Comparison of ENCODE assay signal across 14 cellular contexts in the genomic region with DNA sequence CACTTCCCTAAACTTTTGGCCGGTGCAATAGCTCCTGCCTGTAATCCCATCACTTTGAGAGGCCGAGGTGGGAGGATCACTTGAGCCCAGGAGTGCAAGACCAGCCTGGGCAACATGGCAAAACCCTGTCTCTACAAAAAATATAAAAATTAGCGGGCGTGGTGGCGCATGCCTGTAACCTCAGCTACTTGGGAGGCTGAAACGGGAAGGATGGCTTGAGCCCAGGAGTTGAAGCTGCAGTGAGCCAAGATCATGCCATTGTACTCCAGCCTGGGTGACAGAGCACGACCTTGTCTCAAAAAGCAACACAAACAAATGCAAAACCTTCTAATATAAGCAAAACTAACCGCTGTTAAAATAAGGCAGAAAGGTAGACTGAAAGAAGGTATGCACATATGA. TPM values are rescaled to one million over a fixed set of nuclear protein-coding genes. Genes with fewer than 3 reads are reported as not detected.
DNase-seq lines count a peak whose midpoint lies in the region; ATAC-seq and TF ChIP-seq lines count a peak whose summit lies in the region.
"Had no signal": no experiment of that assay in that cellular context is flagged by ENCODE, and none has a peak within 500 bp of the region (broad histone marks: within the 10 kb centered on the region; RNA-seq: fewer than 3 reads in every experiment).

No MANE protein-coding gene starts in this region.

- CTCF ChIA-PET in HCT116 (lab: Charles Lee), result interaction anchor here (1.1 to 1.9 kb wide), 4 partner anchors 21 to 145 kb away, joined by 3 to 8 read pairs (median 4); partner anchors contain the start of gene TMEM51
- CTCF ChIA-PET in WTC11 (lab: Charles Lee), result interaction anchor here (0.6 to 1.1 kb wide), 3 partner anchors 11 to 959 kb away, joined by 3 to 6 read pairs (median 4); partner anchors contain the start of gene TMEM51
- CTCF ChIA-PET in CD4-positive, alpha-beta memory T cell (lab: Charles Lee; ENCODE audit: partially characterized antibody), result no interaction called here

- no peaks in the 10 kb centered on the region for H3K36me3 ChIP-seq in HCT116 (ENCODE audit: control insufficient read depth in 1 of 2, insufficient read depth in 2 of 2, low read length in 2 of 2)
- H3K36me3 ChIP-seq in hepatocyte (replicated peaks; ENCODE audit: insufficient read depth, low read depth), result no peaks in the 10 kb centered on the region
- H3K36me3 ChIP-seq in skeletal muscle satellite cell (ENCODE audit: insufficient read depth, low read length), result no peaks in the 10 kb centered on the region
- H3K36me3 ChIP-seq in mesendoderm (ENCODE audit: control insufficient read depth, insufficient read depth, low read length), result no peaks in the 10 kb centered on the region
- H3K36me3 ChIP-seq in CD4-positive, alpha-beta memory T cell (ENCODE audit: insufficient read depth, low read length), result no peaks in the 10 kb centered on the region
- H3K36me3 ChIP-seq: ascending aorta had no signal

- H2BK5ac ChIP-seq in mesendoderm (ENCODE audit: low read length), result no peak overlapping the region

- H4K20me1 ChIP-seq in HCT116 (ENCODE audit: insufficient read depth) (peaks cover 4% of the 10 kb centered on the region; the same call in 1 of the 2 replicates), hepatocyte (ENCODE audit: insufficient read depth, poor library complexity, severe bottlenecking) (peaks cover 9% of the 10 kb centered on the region)

- H3K79me2 ChIP-seq in HCT116 (ENCODE audit: insufficient read depth, low read length) (peaks cover 85% of the 10 kb centered on the region), hepatocyte (peaks cover 89% of the 10 kb centered on the region), mesendoderm (ENCODE audit: control insufficient read depth, insufficient read depth, low read length) (no peaks in the 10 kb centered on the region)

- H3K4me2 ChIP-seq in HCT116 (ENCODE audit: low read length) (peak overlapping the region; percentile 83), hepatocyte (no peak overlapping the region), skeletal muscle satellite cell (ENCODE audit: low read length) (peak overlapping the region; percentile 56), mesendoderm (ENCODE audit: low read length) (no peak overlapping the region)

- RAD21 ChIA-PET in HCT116 (lab: Charles Lee; ENCODE audit: low non-redundant PET in 1 of 2, low total read pairs in 2 of 2, uncharacterized antibody in 2 of 2, unreplicated experiment in 2 of 2), result no interaction called here

- no peak overlapping the region for H2BK120ac ChIP-seq in mesendoderm (ENCODE audit: low read depth, low read length)

- no TSS peak for BruUV-seq in HCT116 (replicated peaks; lab: Mats Ljungman, UMichigan)

- H3K9me3 Mint-ChIP-seq in WTC11, result no peaks in the 10 kb centered on the region
- peaks cover 0 to 10% (median 0%) of the 10 kb centered on the region in 8 donors for H3K9me3 Mint-ChIP-seq in CD4-positive, alpha-beta memory T cell
- H3K9me3 Mint-ChIP-seq: stimulated activated effector memory CD8-positive, alpha-beta T cell treated with anti-CD3 and anti-CD28 coated beads, Interleukin-12 subunit alpha, Interleukin-12 subunit beta, amount 100 ng/mL, for 72 hours had no signal

- H2BK15ac ChIP-seq in mesendoderm (replicated peaks; ENCODE audit: low read depth), result no peak overlapping the region

- H3K27me3 ChIP-seq in HCT116 (ENCODE audit: insufficient read depth, low read length) (no peaks in the 10 kb centered on the region), hepatocyte (no peaks in the 10 kb centered on the region), skeletal muscle satellite cell (ENCODE audit: control insufficient read depth, insufficient read depth, low read length) (no peaks in the 10 kb centered on the region), mesendoderm (ENCODE audit: insufficient read depth, low read length, poor library complexity) (no peaks in the 10 kb centered on the region)
- H3K27me3 ChIP-seq in CD4-positive, alpha-beta memory T cell (ENCODE audit: insufficient read depth, low read length), result no peaks in the 10 kb centered on the region
- H3K27me3 ChIP-seq: ascending aorta had no signal

- no peak for TF ChIP-seq RAD21 in HCT116 (IDR thresholded peaks at IDR 0.05; ENCODE audit: low read depth)

- peaks cover 55% of the 10 kb centered on the region for H3K4me1 Mint-ChIP-seq in WTC11
- H3K4me1 Mint-ChIP-seq in CD4-positive, alpha-beta memory T cell, result no peaks in the 10 kb centered on the region
- H3K4me1 Mint-ChIP-seq: B cell; naive B cell; stimulated activated effector memory CD8-positive, alpha-beta T cell treated with anti-CD3 and anti-CD28 coated beads, Interleukin-12 subunit alpha, Interleukin-12 subunit beta, amount 100 ng/mL, for 72 hours had no signal

- no peak overlapping the region for H2AFZ ChIP-seq in HCT116 (ENCODE audit: low read depth, low read length, poor library complexity, severe bottlenecking)
- no peak overlapping the region for H2AFZ ChIP-seq in hepatocyte

- peak overlapping the region in 1 of 2 experiments; percentile 39; a peak in 2 of 4 replicates for H3K4me3 ChIP-seq in HCT116 (replicated peaks in 1 of 2; ENCODE audit: low read depth in 1 of 2, low read length in 2 of 2)
- no peak overlapping the region for H3K4me3 ChIP-seq in hepatocyte
- H3K4me3 ChIP-seq in skeletal muscle satellite cell (ENCODE audit: low read length), result no peak overlapping the region
- no peak overlapping the region for H3K4me3 ChIP-seq in mesendoderm (ENCODE audit: low read length)
- no peak overlapping the region for H3K4me3 ChIP-seq in CD4-positive, alpha-beta memory T cell (ENCODE audit: low read length in 2 of 2)
- H3K4me3 ChIP-seq: ascending aorta had no signal

- peak overlapping the region; percentile 94 for H3K27ac Mint-ChIP-seq in WTC11
- no peak overlapping the region for H3K27ac Mint-ChIP-seq in CD4-positive, alpha-beta memory T cell
- H3K27ac Mint-ChIP-seq: activated CD8-positive, alpha-beta T cell treated with anti-CD3 and anti-CD28 coated beads, Interleukin-2, amount 10 ng/mL, durations not matched to agents 7 days and 5 days; B cell; naive B cell; stimulated activated effector memory CD8-positive, alpha-beta T cell treated with anti-CD3 and anti-CD28 coated beads, Interleukin-12 subunit alpha, Interleukin-12 subunit beta, amount 100 ng/mL, for 72 hours had no signal

- no peak overlapping the region for H4K5ac ChIP-seq in mesendoderm (ENCODE audit: low read length)

- H3K4me1 ChIP-seq in HCT116 (ENCODE audit: control insufficient read depth in 1 of 2, insufficient read depth in 2 of 2, low read length in 2 of 2) (peaks cover 69 to 72% of the 10 kb centered on the region in 2 experiments), hepatocyte (ENCODE audit: insufficient read depth) (peaks cover 21% of the 10 kb centered on the region), skeletal muscle satellite cell (ENCODE audit: control insufficient read depth, insufficient read depth, low read length) (peaks cover 32% of the 10 kb centered on the region), mesendoderm (ENCODE audit: control insufficient read depth, low read depth, low read length) (no peaks in the 10 kb centered on the region)
- no peaks in the 10 kb centered on the region for H3K4me1 ChIP-seq in CD4-positive, alpha-beta memory T cell (ENCODE audit: insufficient read depth, low read length)
- H3K4me1 ChIP-seq: ascending aorta had no signal

- H3K9ac ChIP-seq in HCT116 (ENCODE audit: low read length) (peak overlapping the region; percentile 63), skeletal muscle satellite cell (ENCODE audit: low read depth, low read length) (no peak overlapping the region), mesendoderm (ENCODE audit: low read length) (no peak overlapping the region)

- no peak overlapping the region for H4K8ac ChIP-seq in mesendoderm (ENCODE audit: low read depth, low read length)

- DNase-seq in HCT116 (ENCODE audit: low read depth, low spot score) (no peak), WTC11 (ENCODE audit: low spot score) (no peak), hepatocyte (ENCODE audit: low spot score) (no peak), mesendoderm (no peak)
- DNase-seq in CD4-positive, alpha-beta memory T cell, result no peak
- DNase-seq: activated CD8-positive, alpha-beta T cell treated with anti-CD3 and anti-CD28 coated beads, Interleukin-2, amount 10 ng/mL, durations not matched to agents 7 days and 5 days; naive B cell; stimulated activated CD4-positive, alpha-beta T cell treated with anti-CD3 and anti-CD28 coated beads, Interleukin-4, amount 100 ng/mL, for 4 hours had no signal

- intact Hi-C loops in HCT116 (cut with micrococcal nuclease), result loop anchor here (2.0 kb wide), 1 partner anchor 27 kb away; the partner anchor contains the start of gene TMEM51
- intact Hi-C loops in CD4-positive, alpha-beta memory T cell (cut with micrococcal nuclease), result no loop called here

- no peaks in the 10 kb centered on the region for H3K9me2 ChIP-seq in HCT116 (ENCODE audit: insufficient read depth)
- H3K9me2 ChIP-seq in hepatocyte (replicated peaks; ENCODE audit: insufficient read depth), result no peaks in the 10 kb centered on the region

- no peaks in the 10 kb centered on the region for H3K27me3 Mint-ChIP-seq in WTC11 (ENCODE audit: low read depth)
- peaks cover 12 to 42% of the 10 kb centered on the region in 2 donors for H3K27me3 Mint-ChIP-seq in CD4-positive, alpha-beta memory T cell

- no peak overlapping the region for H3K23ac ChIP-seq in mesendoderm (ENCODE audit: low read length)

- no peak overlapping the region for H3K4me3 Mint-ChIP-seq in WTC11
- no peak overlapping the region for H3K4me3 Mint-ChIP-seq in CD4-positive, alpha-beta memory T cell
- H3K4me3 Mint-ChIP-seq: activated CD8-positive, alpha-beta T cell treated with anti-CD3 and anti-CD28 coated beads, Interleukin-2, amount 10 ng/mL, durations not matched to agents 7 days and 5 days; B cell; naive B cell; stimulated activated effector memory CD8-positive, alpha-beta T cell treated with anti-CD3 and anti-CD28 coated beads, Interleukin-12 subunit alpha, Interleukin-12 subunit beta, amount 100 ng/mL, for 72 hours had no signal

- WGBS in hepatocyte (ENCODE audit: low lambda C conversion rate, missing lambda C conversion rate), result 88% methylated on average over 8 of the region's 8 CpGs
- no CpG with 5 or more reads among the region's 8 CpGs for WGBS in mesendoderm (ENCODE audit: extremely low coverage, insufficient coverage, low lambda C conversion rate)

- no peak overlapping the region for H3K4ac ChIP-seq in mesendoderm (ENCODE audit: low read depth, low read length)

- POLR2A ChIA-PET in HCT116 (lab: Charles Lee) (interaction anchor here (0.9 kb wide), 2 partner anchors 11 to 79 kb away, joined by 3 read pairs; no protein-coding TSS in a partner anchor), WTC11 (lab: Charles Lee) (interaction anchor here (0.6 kb wide), 1 partner anchor 41 kb away, joined by 4 read pairs; no protein-coding TSS in a partner anchor)
- POLR2A ChIA-PET in CD4-positive, alpha-beta memory T cell (lab: Charles Lee; ENCODE audit: partially characterized antibody), result no interaction called here

- no peaks in the 10 kb centered on the region for H3K79me1 ChIP-seq in mesendoderm (ENCODE audit: low read length)

- TF ChIP-seq POLR2A in HCT116 (IDR thresholded peaks at IDR 0.05; ENCODE audit: borderline replicate concordance, extremely low read depth, insufficient read depth, insufficient read length), result no peak

- ATAC-seq in HCT116 (peak; percentile 1; the same call in 1 of the 2 replicates), WTC11 (no peak), GM19035 (IDR thresholded peaks at IDR 0.05; ENCODE audit: unreplicated experiment) (no peak), GM18868 (IDR thresholded peaks at IDR 0.05; ENCODE audit: unreplicated experiment) (no peak)
- ATAC-seq: activated CD8-positive, alpha-beta T cell treated with anti-CD3 and anti-CD28 coated beads, Interleukin-2, amount 10 ng/mL, durations not matched to agents 7 days and 5 days; stimulated activated effector memory CD8-positive, alpha-beta T cell treated with anti-CD3 and anti-CD28 coated beads, Interleukin-12 subunit alpha, Interleukin-12 subunit beta, amount 100 ng/mL, for 72 hours had no signal

- no peak overlapping the region for H3K18ac ChIP-seq in mesendoderm (ENCODE audit: low read length)

- no peak overlapping the region for H3K56ac ChIP-seq in mesendoderm (ENCODE audit: low read length)

- H3K9me3 ChIP-seq in HCT116 (ENCODE audit: control insufficient read depth in 1 of 2, insufficient read depth in 1 of 2, low read depth in 1 of 2, low read length in 2 of 2) (no peaks in the 10 kb centered on the region), hepatocyte (ENCODE audit: low read depth) (no peaks in the 10 kb centered on the region), skeletal muscle satellite cell (replicated peaks; ENCODE audit: low read length) (no peaks in the 10 kb centered on the region)
- H3K9me3 ChIP-seq in CD4-positive, alpha-beta memory T cell (ENCODE audit: control insufficient read depth in 1 of 2, low read length in 2 of 2), result no peaks in the 10 kb centered on the region
- H3K9me3 ChIP-seq: ascending aorta had no signal

- TF ChIP-seq CTCF in HCT116 (IDR thresholded peaks at IDR 0.05 in 2 of 3, conservative IDR thresholded peaks at IDR 0.05 in 1 of 3; ENCODE audit: borderline replicate concordance in 1 of 3, insufficient read depth in 1 of 3, low read depth in 2 of 3, low read length in 2 of 3) (no peak), WTC11 (IDR thresholded peaks at IDR 0.05) (no peak), hepatocyte (IDR thresholded peaks at IDR 0.05; ENCODE audit: poor library complexity) (no peak)

- 0 out of 2 replicates have a peak, but pooled peaks cover 2% of the 10 kb centered on the region for H3K36me3 Mint-ChIP-seq in WTC11
- no peaks in the 10 kb centered on the region for H3K36me3 Mint-ChIP-seq in CD4-positive, alpha-beta memory T cell
- H3K36me3 Mint-ChIP-seq: stimulated activated effector memory CD8-positive, alpha-beta T cell treated with anti-CD3 and anti-CD28 coated beads, Interleukin-12 subunit alpha, Interleukin-12 subunit beta, amount 100 ng/mL, for 72 hours had no signal

- peak overlapping the region; percentile 86 for H3K27ac ChIP-seq in HCT116 (ENCODE audit: low read depth, low read length)
- H3K27ac ChIP-seq in hepatocyte, result peak overlapping the region; percentile 84
- H3K27ac ChIP-seq in mesendoderm (ENCODE audit: low read depth, low read length), result no peak overlapping the region
- H3K27ac ChIP-seq in CD4-positive, alpha-beta memory T cell (ENCODE audit: low read depth, low read length), result no peak overlapping the region
- H3K27ac ChIP-seq: ascending aorta had no signal

- no peak overlapping the region for H2AK5ac ChIP-seq in mesendoderm (ENCODE audit: low read length)

RNA-seq across cellular contexts. Expression of gene TMEM51, which starts 25.9 kb away (rescaled TPM):
- 16.6 TPM for total RNA-seq in HCT116 (2021; ENCODE audit: unreplicated experiment)
- 20.3 and 22.4 TPM in 2 replicates for polyA plus RNA-seq in HCT116 (2012)
- 9.2 to 10.4 TPM (median 9.4 TPM) in 3 replicates for total RNA-seq in WTC11 (2021)
- 23.7 and 24.0 TPM in 2 replicates for total RNA-seq in hepatocyte
- polyA plus RNA-seq in hepatocyte, result 23.4 and 25.1 TPM in 2 replicates
- 0.44 and 0.51 TPM in 2 replicates for total RNA-seq in skeletal muscle satellite cell (2012; rRNA removed)
- 3.1 TPM for polyA plus RNA-seq in mesendoderm (2013, experiment 1 of 2)
- polyA plus RNA-seq in mesendoderm (2013, experiment 2 of 2), result 3.1 TPM
- total RNA-seq in CD4-positive, alpha-beta memory T cell, result under 1 TPM; 0.47 to 0.61 TPM
- not detected for polyA plus RNA-seq in CD4-positive, alpha-beta memory T cell
- total RNA-seq: ascending aorta had no signal

Comparison
In these comparisons a context has a peak if more than half of its experiments do, and no peak if none do; other contexts are left out.
1. H3K27ac ChIP-seq: peak in HCT116 (single experiment) and hepatocyte (single experiment); none in mesendoderm (single experiment) and CD4-positive, alpha-beta memory T cell (single experiment).
2. H3K4me2 ChIP-seq: peak in HCT116 (single experiment) and skeletal muscle satellite cell (single experiment); none in hepatocyte (single experiment) and mesendoderm (single experiment).